8 cellular contexts compared by ENCODE assay signal in the genomic region with DNA sequence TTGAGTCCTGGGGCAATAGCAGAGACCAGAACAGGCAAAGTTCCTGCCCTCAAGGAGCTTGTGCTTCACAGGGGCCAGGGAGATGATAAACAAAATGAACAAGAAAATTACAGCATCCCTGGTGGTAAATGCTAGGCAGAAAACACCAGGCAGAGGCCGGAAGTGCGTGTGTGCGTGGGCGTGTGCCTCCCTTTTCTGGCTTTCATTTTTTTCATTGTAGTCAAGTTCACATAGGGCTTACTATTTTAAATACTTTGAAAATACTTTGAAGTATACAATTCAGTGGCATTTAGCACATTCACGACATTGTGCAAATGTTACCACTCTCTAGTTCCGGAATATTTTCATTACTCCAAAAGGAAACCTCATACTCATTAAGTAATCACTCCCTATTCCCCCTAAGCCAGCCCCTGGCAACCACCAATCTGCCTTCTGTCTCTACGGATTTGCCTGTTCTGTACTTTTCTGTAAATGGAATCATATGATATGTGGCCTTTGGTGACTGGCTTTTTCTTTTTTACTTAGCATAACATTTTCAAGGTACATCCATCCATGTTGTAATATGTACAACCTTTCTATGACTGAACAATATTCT.
DNase-seq lines count a peak whose midpoint lies in the region; ATAC-seq and TF ChIP-seq lines count a peak whose summit lies in the region.

No MANE protein-coding gene starts in this region.

- TF ChIP-seq CTCF in prostate gland (IDR thresholded peaks at IDR 0.05) (no peak), thoracic aorta (IDR thresholded peaks at IDR 0.05) (no peak), glutamatergic neuron (IDR thresholded peaks at IDR 0.05; ENCODE audit: partially characterized antibody, unreplicated experiment) (no peak)

- H3K27me3 ChIP-seq in prostate gland (replicated peaks; ENCODE audit: insufficient read depth), result no peaks in the 10 kb centered on the region
- H3K27me3 ChIP-seq in thoracic aorta (replicated peaks; ENCODE audit: insufficient read depth), result no peaks in the 10 kb centered on the region

- no peaks in the 10 kb centered on the region for H3K27me3 Mint-ChIP-seq in activated naive CD4-positive, alpha-beta T cell treated with anti-CD3 and anti-CD28 coated beads, Interleukin-2, amount 50 U/mL, for 24 hours
- H3K27me3 Mint-ChIP-seq in glutamatergic neuron (ENCODE audit: unreplicated experiment), result peaks cover 4% of the 10 kb centered on the region

- peak overlapping the region; percentile 43 to 63 for H3K27ac ChIP-seq in prostate gland
- H3K27ac ChIP-seq in thoracic aorta, result peak overlapping the region; percentile 71 to 75

- H3K4me3 ChIP-seq in prostate gland (no peak overlapping the region), thoracic aorta (no peak overlapping the region)

- ATAC-seq in thoracic aorta (ENCODE audit: insufficient number of reproducible peaks, low FRiP score, low read depth), result no peak
- ATAC-seq in GM18520 (IDR thresholded peaks at IDR 0.05; ENCODE audit: unreplicated experiment), result no peak

- no peaks in the 10 kb centered on the region for H3K9me3 Mint-ChIP-seq in activated naive CD4-positive, alpha-beta T cell treated with anti-CD3 and anti-CD28 coated beads, Interleukin-2, amount 50 U/mL, for 24 hours
- H3K9me3 Mint-ChIP-seq in glutamatergic neuron (ENCODE audit: unreplicated experiment), result peaks cover 7% of the 10 kb centered on the region

- TF ChIP-seq POLR2A in prostate gland (IDR thresholded peaks at IDR 0.05), result no peak

- WGBS in prostate gland, result 50% methylated on average over 7 of the region's 7 CpGs

- no peaks in the 10 kb centered on the region for H3K36me3 Mint-ChIP-seq in activated naive CD4-positive, alpha-beta T cell treated with anti-CD3 and anti-CD28 coated beads, Interleukin-2, amount 50 U/mL, for 24 hours
- no peaks in the 10 kb centered on the region for H3K36me3 Mint-ChIP-seq in glutamatergic neuron (ENCODE audit: unreplicated experiment)

- peak overlapping the region; percentile 98 for H3K27ac Mint-ChIP-seq in activated naive CD4-positive, alpha-beta T cell treated with anti-CD3 and anti-CD28 coated beads, Interleukin-2, amount 50 U/mL, for 24 hours
- no peak overlapping the region for H3K27ac Mint-ChIP-seq in glutamatergic neuron (ENCODE audit: unreplicated experiment)

- DNase-seq in NCI-H2171 treated with DMSO at 0.1 percent for 48 hours (lab: John Stamatoyannopoulos, UW) (peak; percentile 6), NCI-H2171 (lab: John Stamatoyannopoulos, UW) (no peak), prostate gland (ENCODE audit: low spot score) (no peak), thoracic aorta (ENCODE audit: low spot score) (no peak), SKM-1 treated with dmso at 0.1 percent for 144 hours (lab: John Stamatoyannopoulos, UW; ENCODE audit: unreplicated experiment) (no peak), glutamatergic neuron (no peak)

- peak overlapping the region; percentile 66 for H3K4me3 Mint-ChIP-seq in activated naive CD4-positive, alpha-beta T cell treated with anti-CD3 and anti-CD28 coated beads, Interleukin-2, amount 50 U/mL, for 24 hours
- no peak overlapping the region for H3K4me3 Mint-ChIP-seq in glutamatergic neuron (ENCODE audit: unreplicated experiment)

- H3K4me1 Mint-ChIP-seq in activated naive CD4-positive, alpha-beta T cell treated with anti-CD3 and anti-CD28 coated beads, Interleukin-2, amount 50 U/mL, for 24 hours, result peaks cover 47% of the 10 kb centered on the region
- H3K4me1 Mint-ChIP-seq in glutamatergic neuron (ENCODE audit: low read depth, unreplicated experiment), result peaks cover 27% of the 10 kb centered on the region

- no peaks in the 10 kb centered on the region for H3K9me3 ChIP-seq in prostate gland
- no peaks in the 10 kb centered on the region for H3K9me3 ChIP-seq in thoracic aorta

- H3K4me1 ChIP-seq in prostate gland (replicated peaks) (no peaks in the 10 kb centered on the region), thoracic aorta (ENCODE audit: control insufficient read depth in 1 of 2, low read depth in 2 of 2) (peaks cover 4 to 31% of the 10 kb centered on the region in 2 donors)

- H3K36me3 ChIP-seq in prostate gland (no peaks in the 10 kb centered on the region), thoracic aorta (no peaks in the 10 kb centered on the region)

- intact Hi-C loops in prostate gland (cut with DNase I), result no loop called here
